In genomic region chr4:40301592-40301991, GRCh38 we compare ENCODE assay signal across 11 cellular contexts. TPM values are rescaled to one million over a fixed set of nuclear protein-coding genes. Genes with fewer than 3 reads are reported as not detected.
DNase-seq lines count a peak whose midpoint lies in the region; ATAC-seq, FAIRE-seq and TF ChIP-seq lines count a peak whose summit lies in the region.
"Had no signal": no experiment of that assay in that cellular context is flagged by ENCODE, and none has a peak within 500 bp of the region (broad histone marks: within the 10 kb centered on the region; RNA-seq: fewer than 3 reads in every experiment).

No MANE protein-coding gene starts in this region.

- H3K9ac ChIP-seq in DND-41 (ENCODE audit: low read depth, low read length) (peak overlapping the region; percentile 58), kidney (ENCODE audit: low read length in 2 of 2) (no peak overlapping the region)

- peak overlapping the region in 1 of 2 experiments; percentile 28; a peak in 1 of 4 replicates for H3K4me3 ChIP-seq in DND-41 (ENCODE audit: low read depth in 1 of 2, low read length in 2 of 2)
- no peak overlapping the region for H3K4me3 ChIP-seq in esophagus muscularis mucosa
- H3K4me3 ChIP-seq in kidney (ENCODE audit: low read length in 2 of 2), result no peak overlapping the region

- TF ChIP-seq EP300 in esophagus muscularis mucosa (IDR thresholded peaks at IDR 0.05), result no peak

- H3K27me3 ChIP-seq in DND-41 (ENCODE audit: insufficient read depth, low read length, poor library complexity) (no peaks in the 10 kb centered on the region), esophagus muscularis mucosa (no peaks in the 10 kb centered on the region)
- H3K27me3 ChIP-seq: neutrophil had no signal

- H3K4me1 Mint-ChIP-seq in IgD-negative memory B cell, result peaks cover 60 to 77% (median 64%) of the 10 kb centered on the region in 3 donors

- peak; percentile 97 for DNase-seq in DND-41
- peak in 1 of 2 donors; percentile 48 for DNase-seq in activated naive CD4-positive, alpha-beta T cell treated with anti-CD3 and anti-CD28 coated beads, Interleukin-2, amount 50 U/mL, for 72 hours (ENCODE audit: low spot score in 2 of 2)
- no peak for DNase-seq in esophagus muscularis mucosa (ENCODE audit: extremely low spot score)
- DNase-seq in NCI-H146 (lab: John Stamatoyannopoulos, UW), result no peak
- no peak for DNase-seq in DMS153 (lab: John Stamatoyannopoulos, UW)
- no peak for DNase-seq in kidney

- peak overlapping the region; percentile 51; the same call in 1 of the 2 replicates for H2AFZ ChIP-seq in DND-41 (ENCODE audit: low read depth, low read length)

- H4K20me1 ChIP-seq in DND-41 (ENCODE audit: insufficient read depth, low read length), result no peaks in the 10 kb centered on the region

- intact Hi-C loops in esophagus muscularis mucosa (cut with DNase I), result no loop called here
- intact Hi-C loops in kidney (cut with DNase I), result no loop called here

- H3K36me3 Mint-ChIP-seq in IgD-negative memory B cell, result no peaks in the 10 kb centered on the region
- peaks cover 16 to 20% of the 10 kb centered on the region in 2 donors for H3K36me3 Mint-ChIP-seq in activated naive CD4-positive, alpha-beta T cell treated with anti-CD3 and anti-CD28 coated beads, Interleukin-2, amount 50 U/mL, for 72 hours

- WGBS in esophagus muscularis mucosa, result 62% methylated on average over 4 of the region's 7 CpGs

- H3K4me3 Mint-ChIP-seq in IgD-negative memory B cell, result peak overlapping the region; percentile 56 to 69 (median 59)

- FAIRE-seq in kidney (lab: Jason Lieb, UNC), result no peak
- FAIRE-seq: astrocyte, G401.6 had no signal

- H3K79me2 ChIP-seq in DND-41 (ENCODE audit: insufficient read depth, low read length), result peaks cover 33% of the 10 kb centered on the region

- H3K4me2 ChIP-seq in DND-41 (ENCODE audit: insufficient read depth, low read length), result peak overlapping the region; percentile 58

- H3K4me1 ChIP-seq in DND-41 (ENCODE audit: insufficient read depth, low read length) (peaks cover 93% of the 10 kb centered on the region), esophagus muscularis mucosa (no peaks in the 10 kb centered on the region), kidney (ENCODE audit: control insufficient read depth in 1 of 2, insufficient read depth in 1 of 2, low read depth in 1 of 2, low read length in 2 of 2) (no peaks in the 10 kb centered on the region)

- H3K9me3 ChIP-seq in DND-41 (ENCODE audit: insufficient read depth, low read length, severe bottlenecking) (no peaks in the 10 kb centered on the region), esophagus muscularis mucosa (peaks cover 0 to 4% (median 0%) of the 10 kb centered on the region in 4 donors), kidney (ENCODE audit: control insufficient read depth in 1 of 2, low read length in 2 of 2) (no peaks in the 10 kb centered on the region)
- H3K9me3 ChIP-seq: neutrophil had no signal

- TF ChIP-seq CTCF in DND-41 (IDR thresholded peaks at IDR 0.05; ENCODE audit: borderline replicate concordance, extremely low read depth, low read length, poor library complexity, severe bottlenecking), result no peak
- no peak for TF ChIP-seq CTCF in esophagus muscularis mucosa (IDR thresholded peaks at IDR 0.05)
- no peak for TF ChIP-seq CTCF in kidney (IDR thresholded peaks at IDR 0.05; ENCODE audit: borderline replicate concordance, extremely low read depth, insufficient read depth)

- H3K9me3 Mint-ChIP-seq in IgD-negative memory B cell, result peaks cover 0 to 5% (median 3%) of the 10 kb centered on the region in 3 donors
- H3K9me3 Mint-ChIP-seq in activated naive CD4-positive, alpha-beta T cell treated with anti-CD3 and anti-CD28 coated beads, Interleukin-2, amount 50 U/mL, for 72 hours, result peaks cover 5 to 15% of the 10 kb centered on the region in 2 donors

- TF ChIP-seq POLR2A in esophagus muscularis mucosa (IDR thresholded peaks at IDR 0.05; ENCODE audit: low read depth), result no peak

- H3K27ac Mint-ChIP-seq in IgD-negative memory B cell, result peak overlapping the region; percentile 89 to 97 (median 94)
- peak overlapping the region; percentile 76 to 88 for H3K27ac Mint-ChIP-seq in activated naive CD4-positive, alpha-beta T cell treated with anti-CD3 and anti-CD28 coated beads, Interleukin-2, amount 50 U/mL, for 72 hours

- peak overlapping the region; percentile 98 for H3K27ac ChIP-seq in DND-41 (ENCODE audit: low read length)
- H3K27ac ChIP-seq in esophagus muscularis mucosa (replicated peaks in 1 of 4), result no peak overlapping the region
- no peak overlapping the region for H3K27ac ChIP-seq in kidney (ENCODE audit: low read depth in 2 of 2, low read length in 2 of 2)
- H3K27ac ChIP-seq: neutrophil had no signal

- peaks cover 1% of the 10 kb centered on the region for H3K27me3 Mint-ChIP-seq in IgD-negative memory B cell

- ATAC-seq in DND-41 (ENCODE audit: insufficient read depth, low read depth), result peak; percentile 93
- ATAC-seq in GM21423 (IDR thresholded peaks at IDR 0.05; ENCODE audit: unreplicated experiment), result peak; percentile 65
- peak; percentile 43 to 76 for ATAC-seq in activated naive CD4-positive, alpha-beta T cell treated with anti-CD3 and anti-CD28 coated beads, Interleukin-2, amount 50 U/mL, for 72 hours

- H3K36me3 ChIP-seq in DND-41 (ENCODE audit: insufficient read depth, low read length), result no peaks in the 10 kb centered on the region
- no peaks in the 10 kb centered on the region for H3K36me3 ChIP-seq in esophagus muscularis mucosa
- no peaks in the 10 kb centered on the region for H3K36me3 ChIP-seq in kidney (ENCODE audit: control insufficient read depth in 1 of 2, insufficient read depth in 2 of 2, low read length in 2 of 2)
- H3K36me3 ChIP-seq: neutrophil had no signal

RNA-seq across cellular contexts. Expression of gene CHRNA9, which starts 33.5 kb away (rescaled TPM):
- polyA plus RNA-seq in IgD-negative memory B cell (not detected), kidney (ENCODE audit: insufficient read depth, low read depth, low replicate concordance) (not detected)
- not detected for total RNA-seq in activated naive CD4-positive, alpha-beta T cell treated with anti-CD3 and anti-CD28 coated beads, Interleukin-2, amount 50 U/mL, for 72 hours
- total RNA-seq in esophagus muscularis mucosa (under 1 TPM in 1 of 4 donors, not detected in 3; 0.11 TPM), kidney (not detected)
